In the genomic region with DNA sequence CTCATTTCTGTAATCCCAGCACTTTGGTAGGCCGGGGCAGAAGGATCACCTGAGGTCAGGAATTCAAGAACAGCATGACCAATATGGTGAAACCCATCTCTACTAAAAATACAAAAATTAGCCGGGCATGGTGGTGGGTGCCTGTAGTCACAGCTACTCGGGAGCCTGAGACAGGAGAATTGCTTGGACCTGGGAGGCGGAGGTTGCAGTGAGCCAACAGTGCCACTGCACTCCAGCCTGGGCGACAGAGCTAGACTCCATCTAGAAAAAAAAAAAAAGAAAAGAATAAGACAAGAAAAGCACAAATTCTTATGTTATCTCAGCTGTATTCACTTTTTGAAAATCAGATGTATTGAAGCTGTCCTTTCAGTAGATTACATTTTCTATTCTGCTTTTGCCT, we compare ENCODE assay signal across 10 cellular contexts.
"Had no signal": no experiment of that assay in that cellular context is flagged by ENCODE, and none has a peak within 500 bp of the region (broad histone marks: within the 10 kb centered on the region; RNA-seq: fewer than 3 reads in every experiment).

No MANE protein-coding gene starts in this region.

- H3K9me3 ChIP-seq: HAP-1 had no signal

- H3K27ac Mint-ChIP-seq: HFFc6 had no signal

- H3K27ac ChIP-seq: GM23248 had no signal

- FAIRE-seq: H1, H54 had no signal

- H3K4me3 Mint-ChIP-seq: H9, HFFc6 had no signal

- H3K9me3 Mint-ChIP-seq: H9, HFFc6 had no signal

- H2AFZ ChIP-seq: GM23248 had no signal

- H3K4me3 ChIP-seq: GM23248, HAP-1 had no signal

- H3K9ac ChIP-seq: GM23248 had no signal

- ATAC-seq: HCT116 had no signal

- DNase-seq: GM23248, GOT3, H7, H9, HCEC 1CT, HFFc6 had no signal

- H3K36me3 ChIP-seq: HAP-1 had no signal
